25 cellular contexts compared by ENCODE assay signal in the genomic region with DNA sequence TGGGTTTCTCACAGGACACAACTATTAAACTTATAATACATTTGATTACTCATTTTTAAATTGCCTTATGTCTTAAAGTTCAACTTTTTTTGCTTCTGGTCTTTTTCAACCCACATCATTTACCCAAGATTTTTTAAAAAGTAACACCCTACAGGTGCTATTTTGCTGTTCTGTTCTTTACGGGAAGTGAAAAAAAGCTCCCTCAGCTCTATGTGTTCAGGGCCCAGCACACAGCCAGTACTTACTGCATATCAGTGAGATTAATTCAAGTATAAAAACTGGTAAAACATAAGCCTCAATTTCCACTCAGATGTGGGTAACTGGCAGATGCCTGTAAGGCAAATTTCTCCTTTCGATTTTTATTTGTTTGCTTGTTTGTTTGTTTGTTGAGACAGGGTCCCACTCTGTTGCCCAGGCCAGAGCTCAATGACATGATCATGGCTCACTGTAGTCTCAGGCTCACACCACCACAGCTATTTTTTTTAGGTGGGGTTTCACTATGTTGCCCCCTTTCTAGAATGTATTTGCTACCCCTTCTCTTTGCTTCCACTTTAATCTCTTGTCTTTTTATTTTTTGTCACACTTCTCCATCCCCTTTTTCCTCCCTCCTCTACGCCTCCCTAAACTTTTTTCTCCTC. TPM values are rescaled to one million over a fixed set of nuclear protein-coding genes. Genes with fewer than 3 reads are reported as not detected.
DNase-seq lines count a peak whose midpoint lies in the region; ATAC-seq, FAIRE-seq and TF ChIP-seq lines count a peak whose summit lies in the region.
"Had no signal": no experiment of that assay in that cellular context is flagged by ENCODE, and none has a peak within 500 bp of the region (broad histone marks: within the 10 kb centered on the region; RNA-seq: fewer than 3 reads in every experiment).

No MANE protein-coding gene starts in this region.

- WGBS in smooth muscle cell (ENCODE audit: low lambda C conversion rate) = 63% methylated on average over 3 of the region's 3 CpGs

- DNase-seq in urothelium cell line (ENCODE audit: low spot score) = no peak
- DNase-seq in DMS153 (lab: John Stamatoyannopoulos, UW) = no peak
- DNase-seq in smooth muscle cell (lab: John Stamatoyannopoulos, UW; ENCODE audit: unreplicated experiment) = no peak
- no peak for DNase-seq in SKM-1 (lab: John Stamatoyannopoulos, UW; ENCODE audit: unreplicated experiment)
- DNase-seq: activated CD8-positive, alpha-beta T cell treated with anti-CD3 and anti-CD28 coated beads for 36 hours; activated naive CD4-positive, alpha-beta T cell treated with anti-CD3 and anti-CD28 coated beads, Interleukin-2, amount 10 ng/mL, durations not matched to agents 7 days and 5 days; adrenal gland; CD4-positive, alpha-beta T cell; dermis blood vessel endothelial cell; mesenchymal stem cell; NCI-H1048; NCI-H2107; NCI-H345; small intestine; T-helper 17 cell had no signal

- ATAC-seq in GM18867 (IDR thresholded peaks at IDR 0.05; ENCODE audit: unreplicated experiment) = peak; percentile 70
- ATAC-seq in HG02870 (IDR thresholded peaks at IDR 0.05; ENCODE audit: unreplicated experiment) = peak; percentile 48
- ATAC-seq: activated CD4-positive, CD25-positive, alpha-beta regulatory T cell treated with anti-CD3 and anti-CD28 coated beads, Interleukin-2, amount 50 U/mL, for 24 hours; activated CD8-positive, alpha-beta T cell treated with anti-CD3 and anti-CD28 coated beads for 36 hours; left lobe of liver; T-helper 17 cell had no signal

- H3K9me3 ChIP-seq in BLaER1 (0 out of 2 replicates have a peak, but pooled peaks cover 9% of the 10 kb centered on the region), SU-DHL-6 (ENCODE audit: insufficient read depth, low read length) (no peaks in the 10 kb centered on the region; the same call in 1 of the 2 replicates), smooth muscle cell (replicated peaks; ENCODE audit: low read depth) (no peaks in the 10 kb centered on the region)
- H3K9me3 ChIP-seq: adrenal gland, HAP-1, right atrium auricular region, vagina had no signal

- peaks cover 28% of the 10 kb centered on the region for H3K4me1 ChIP-seq in BLaER1
- no peaks in the 10 kb centered on the region for H3K4me1 ChIP-seq in smooth muscle cell (ENCODE audit: low read depth)
- H3K4me1 ChIP-seq: adrenal gland, HAP-1, right atrium auricular region, vagina had no signal

- H3K4me3 ChIP-seq in BLaER1 (no peak overlapping the region), SU-DHL-6 (ENCODE audit: insufficient read depth, low read length, poor library complexity, severe bottlenecking) (peak overlapping the region; percentile 24), smooth muscle cell (no peak overlapping the region)
- H3K4me3 ChIP-seq: adrenal gland, HAP-1, right atrium auricular region, vagina had no signal

- peaks cover 38% of the 10 kb centered on the region for H3F3A ChIP-seq in SU-DHL-6 (ENCODE audit: insufficient read depth)
- no peaks in the 10 kb centered on the region for H3F3A ChIP-seq in smooth muscle cell (ENCODE audit: low read depth)

- H3K4me2 ChIP-seq in BLaER1 (peak overlapping the region; percentile 65), SU-DHL-6 (ENCODE audit: low read depth, low read length, poor library complexity, severe bottlenecking) (peak overlapping the region; percentile 69), smooth muscle cell (no peak overlapping the region)

- H2AFZ ChIP-seq in SU-DHL-6 (ENCODE audit: low read depth, low read length, severe bottlenecking) (peak overlapping the region; percentile 95), smooth muscle cell (ENCODE audit: low read depth) (no peak overlapping the region)

- H3K36me3 ChIP-seq in BLaER1 (no peaks in the 10 kb centered on the region; the same call in 1 of the 2 replicates), SU-DHL-6 (ENCODE audit: low read length) (peaks cover 12% of the 10 kb centered on the region), smooth muscle cell (ENCODE audit: low read depth) (no peaks in the 10 kb centered on the region)
- H3K36me3 ChIP-seq: adrenal gland, HAP-1, right atrium auricular region had no signal

- H3K79me2 ChIP-seq in SU-DHL-6 (ENCODE audit: insufficient read depth, low read length) (no peaks in the 10 kb centered on the region), smooth muscle cell (ENCODE audit: low read depth) (no peaks in the 10 kb centered on the region)

- TF ChIP-seq CTCF in SU-DHL-6 (IDR thresholded peaks at IDR 0.05; ENCODE audit: insufficient read depth, low read length, poor library complexity, severe bottlenecking) (no peak), smooth muscle cell (IDR thresholded peaks at IDR 0.05; ENCODE audit: borderline replicate concordance, insufficient read depth, poor library complexity, severe bottlenecking) (no peak)

- H4K20me1 ChIP-seq in BLaER1 (no peaks in the 10 kb centered on the region), SU-DHL-6 (ENCODE audit: low read depth, low read length) (no peaks in the 10 kb centered on the region), smooth muscle cell (ENCODE audit: low read depth) (no peaks in the 10 kb centered on the region)

- H3K27ac ChIP-seq in BLaER1 = no peak overlapping the region
- H3K27ac ChIP-seq in SU-DHL-6 (ENCODE audit: low read depth, low read length) = peak overlapping the region; percentile 97
- no peak overlapping the region for H3K27ac ChIP-seq in smooth muscle cell (ENCODE audit: low read depth)
- H3K27ac ChIP-seq: adrenal gland, right atrium auricular region, vagina had no signal

- H3K9me2 ChIP-seq in SU-DHL-6 (replicated peaks; ENCODE audit: insufficient read depth, low read length) = no peaks in the 10 kb centered on the region

- H3K27me3 ChIP-seq in BLaER1 = no peaks in the 10 kb centered on the region
- no peaks in the 10 kb centered on the region for H3K27me3 ChIP-seq in SU-DHL-6 (ENCODE audit: low read length)
- no peaks in the 10 kb centered on the region for H3K27me3 ChIP-seq in smooth muscle cell (ENCODE audit: low read depth)
- H3K27me3 ChIP-seq: adrenal gland, right atrium auricular region, vagina had no signal

- no peak for FAIRE-seq in urothelium cell line (lab: Jason Lieb, UNC)
- FAIRE-seq: islet of Langerhans had no signal

- H3K9ac ChIP-seq in BLaER1 (no peak overlapping the region), SU-DHL-6 (ENCODE audit: low read length) (peak overlapping the region; percentile 36), smooth muscle cell (ENCODE audit: low read depth) (no peak overlapping the region)

RNA-seq across cellular contexts. Expression of a gene that starts 20.3 kb away (rescaled TPM):
- total RNA-seq in smooth muscle cell = 4.1 and 4.7 TPM in 2 replicates
- 2.2 and 4.5 TPM in 2 replicates for polyA plus RNA-seq in smooth muscle cell

RNA-seq across cellular contexts. Expression of a gene that starts 35.4 kb away (rescaled TPM):
- 2.9 and 3.0 TPM in 2 replicates for total RNA-seq in smooth muscle cell
- polyA plus RNA-seq in smooth muscle cell = 6.9 and 9.9 TPM in 2 replicates
